In genomic region chr14:70821581-70821915, GRCh38 we compare ENCODE assay signal across 8 cellular contexts. TPM values are rescaled to one million over a fixed set of nuclear protein-coding genes. Genes with fewer than 3 reads are reported as not detected.
DNase-seq lines count a peak whose midpoint lies in the region; ATAC-seq and TF ChIP-seq lines count a peak whose summit lies in the region.

No MANE protein-coding gene starts in this region.

- H3K27me3 ChIP-seq in H7 (ENCODE audit: control insufficient read depth, insufficient read depth, low read length): peaks cover 23% of the 10 kb centered on the region
- H3K27me3 ChIP-seq in right atrium auricular region: no peaks in the 10 kb centered on the region
- no peaks in the 10 kb centered on the region for H3K27me3 ChIP-seq in skeletal muscle satellite cell (ENCODE audit: control insufficient read depth, insufficient read depth, low read length)

- H3K27ac ChIP-seq in right atrium auricular region: peak overlapping the region in 1 of 2 donors; percentile 41

- peak overlapping the region; percentile 72 for H3K9ac ChIP-seq in skeletal muscle satellite cell (ENCODE audit: low read depth, low read length)

- H3K9me3 ChIP-seq in right atrium auricular region (no peaks in the 10 kb centered on the region), skeletal muscle satellite cell (replicated peaks; ENCODE audit: low read length) (no peaks in the 10 kb centered on the region)

- peak overlapping the region; percentile 96 for H3K4me3 ChIP-seq in H7 (ENCODE audit: insufficient read depth, low read depth, low read length)
- peak overlapping the region; percentile 66 for H3K4me3 ChIP-seq in WI38 (ENCODE audit: low read depth, low read length)
- H3K4me3 ChIP-seq in right atrium auricular region: peak overlapping the region; percentile 56 to 63
- H3K4me3 ChIP-seq in skeletal muscle satellite cell (ENCODE audit: low read length): peak overlapping the region; percentile 76

- no peak for TF ChIP-seq CTCF in WI38 (IDR thresholded peaks at IDR 0.05; ENCODE audit: low read depth, low read length)
- no peak for TF ChIP-seq CTCF in right atrium auricular region (IDR thresholded peaks at IDR 0.05)

- H3K36me3 ChIP-seq in H7 (replicated peaks; ENCODE audit: control insufficient read depth, insufficient read depth, low read length) (no peaks in the 10 kb centered on the region), right atrium auricular region (no peaks in the 10 kb centered on the region), skeletal muscle satellite cell (ENCODE audit: insufficient read depth, low read length) (no peaks in the 10 kb centered on the region)

- DNase-seq in H7 (no peak), right atrium auricular region (ENCODE audit: low spot score) (no peak), SW 1271 (lab: John Stamatoyannopoulos, UW) (no peak), RPMI8226 (no peak), NCI-H1048 (lab: John Stamatoyannopoulos, UW) (no peak)

- peak overlapping the region; percentile 95 for H3K4me2 ChIP-seq in skeletal muscle satellite cell (ENCODE audit: low read length)

- ATAC-seq in GM21717 (IDR thresholded peaks at IDR 0.05; ENCODE audit: unreplicated experiment): no peak

- peaks cover 0 to 14% of the 10 kb centered on the region in 2 donors for H3K4me1 ChIP-seq in right atrium auricular region
- H3K4me1 ChIP-seq in skeletal muscle satellite cell (ENCODE audit: control insufficient read depth, insufficient read depth, low read length): peaks cover 19% of the 10 kb centered on the region

RNA-seq across cellular contexts. Expression of gene MAP3K9, which starts 12.2 kb away (rescaled TPM):
- total RNA-seq in H7 (2014; rRNA removed; shearing (Covaris generic)): 12.6 TPM in 2 replicates
- 1 to 10 TPM; 1.6 to 3.2 TPM for total RNA-seq in right atrium auricular region
- under 0.01 and 0.22 TPM in 2 replicates for total RNA-seq in skeletal muscle satellite cell (2012; rRNA removed)
